ENCODE assay signal across 10 cellular contexts in genomic region chr19:6232567-6232966, GRCh38. TPM values are rescaled to one million over a fixed set of nuclear protein-coding genes. Genes with fewer than 3 reads are reported as not detected.
A peak's percentile ranks its signal among the peaks of the same experiment; 100 is the strongest.
DNase-seq lines count a peak whose midpoint lies in the region; ATAC-seq and TF ChIP-seq lines count a peak whose summit lies in the region.
"Had no signal": no experiment of that assay in that cellular context is flagged by ENCODE, and none has a peak within 500 bp of the region (broad histone marks: within the 10 kb centered on the region; RNA-seq: fewer than 3 reads in every experiment).

No MANE protein-coding gene starts in this region.

- no peak for TF ChIP-seq POLR2A in sigmoid colon (IDR thresholded peaks at IDR 0.05)

- H3K9me3 ChIP-seq in sigmoid colon: no peaks in the 10 kb centered on the region

- no peaks in the 10 kb centered on the region for H3K27me3 ChIP-seq in sigmoid colon

- no peak for ATAC-seq in HG03045 (IDR thresholded peaks at IDR 0.05; ENCODE audit: unreplicated experiment)
- ATAC-seq: naive thymus-derived CD4-positive, alpha-beta T cell had no signal

- no peak for TF ChIP-seq EP300 in sigmoid colon (IDR thresholded peaks at IDR 0.05)

- H3K4me1 ChIP-seq in sigmoid colon: peaks cover 0 to 72% (median 63%) of the 10 kb centered on the region in 4 donors

- DNase-seq in GM04503 (ENCODE audit: low read depth) (peak; percentile 93), T1000 (lab: John Stamatoyannopoulos, UW) (peak; percentile 7), fibroblast of pulmonary artery (ENCODE audit: low read depth) (peak; percentile 82), sigmoid colon (no peak), activated gamma-delta T cell (lab: John Stamatoyannopoulos, UW) (no peak), DMS79 treated with DMSO at 0.1 percent for 48 hours (lab: John Stamatoyannopoulos, UW) (no peak), substantia nigra (lab: John Stamatoyannopoulos, UW) (no peak)
- DNase-seq: activated naive CD4-positive, alpha-beta T cell; naive thymus-derived CD4-positive, alpha-beta T cell had no signal

- peaks cover 0 to 11% (median 5%) of the 10 kb centered on the region in 4 donors for H3K36me3 ChIP-seq in sigmoid colon

- WGBS in sigmoid colon, 2 donors: 61 to 71% methylated on average over 9 of the region's 9 CpGs

- TF ChIP-seq CTCF in fibroblast of pulmonary artery (IDR thresholded peaks at IDR 0.05; ENCODE audit: low read length, missing control alignments): no peak
- TF ChIP-seq CTCF in sigmoid colon (IDR thresholded peaks at IDR 0.05): no peak

- H3K27ac ChIP-seq in sigmoid colon (peak overlapping the region in 3 of 4 donors; percentile 54 to 65 (median 63)), substantia nigra (ENCODE audit: low read depth, low read length, poor library complexity, severe bottlenecking) (no peak overlapping the region)

- H3K4me3 ChIP-seq in fibroblast of pulmonary artery (replicated peaks; ENCODE audit: low read depth, low read length) (no peak overlapping the region), sigmoid colon (peak overlapping the region in 1 of 4 donors; percentile 5)

- intact Hi-C loops in sigmoid colon (cut with DNase I): no loop called here

RNA-seq across cellular contexts. Expression of gene MLLT1, which starts 47.2 kb away (rescaled TPM):
- total RNA-seq in sigmoid colon: 10 to 100 TPM; 12.5 to 20.8 (median 17.6) TPM
- 10 to 100 TPM in 2 of 3 donors, 1 to 10 TPM in 1; 9.9 to 25.5 (median 15.0) TPM for polyA plus RNA-seq in sigmoid colon

Comparison
In these comparisons a context has a peak if more than half of its experiments do, and no peak if none do; other contexts are left out.
1. DNase-seq: peak in GM04503 (single experiment), T1000 (single experiment) and fibroblast of pulmonary artery (single experiment); none in sigmoid colon (single experiment), activated gamma-delta T cell (single experiment), DMS79 treated with DMSO at 0.1 percent for 48 hours (single experiment) and substantia nigra (0 of 49).